ENCODE assay signal across 30 cellular contexts in the genomic region with DNA sequence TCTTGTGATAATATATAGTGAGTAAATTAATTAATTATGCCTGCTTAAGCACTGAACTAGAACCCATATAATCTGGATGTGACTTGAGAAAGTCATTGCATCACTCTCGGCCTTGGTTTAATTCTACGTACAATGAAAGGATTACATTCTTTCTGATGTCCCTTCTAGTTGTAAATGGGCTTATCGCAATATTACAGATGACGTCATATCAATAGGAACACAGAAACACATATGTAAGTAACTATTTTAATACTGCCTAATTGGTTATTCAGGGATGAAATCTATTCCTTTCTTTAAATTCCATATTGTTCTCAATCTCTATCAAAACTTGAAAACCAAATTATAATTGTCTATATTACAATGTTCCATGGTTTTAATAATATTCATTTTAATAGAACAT.
"Had no signal": no experiment of that assay in that cellular context is flagged by ENCODE, and none has a peak within 500 bp of the region (broad histone marks: within the 10 kb centered on the region; RNA-seq: fewer than 3 reads in every experiment).

No MANE protein-coding gene starts in this region.

- DNase-seq: naive thymus-derived CD4-positive, alpha-beta T cell; natural killer cell; occipital lobe; ovary; retina; right cardiac atrium; spleen; stimulated activated CD4-positive, alpha-beta T cell treated with anti-CD3 and anti-CD28 coated beads, Interleukin-12 subunit alpha, Interleukin-12 subunit beta, amount 100 ng/mL, for 4 hours; stimulated activated CD4-positive, alpha-beta T cell treated with anti-CD3 and anti-CD28 coated beads, Interleukin-1b, Interleukin-23, amount 100 ng/mL, for 48 hours; stimulated activated CD4-positive, alpha-beta T cell treated with anti-CD3 and anti-CD28 coated beads, Interleukin-4, amount 100 ng/mL, for 1 hour; stimulated activated CD4-positive, alpha-beta T cell treated with anti-CD3 and anti-CD28 coated beads, Interleukin-4, amount 100 ng/mL, for 4 hours; stimulated activated CD8-positive, alpha-beta memory T cell treated with anti-CD3 and anti-CD28 coated beads, Interleukin-4, amount 100 ng/mL, for 48 hours; stimulated activated naive CD4-positive, alpha-beta T cell; stimulated activated naive CD8-positive, alpha-beta T cell treated with anti-CD3 and anti-CD28 coated beads, Interleukin-15, amount 100 ng/mL, for 72 hours; stimulated activated naive CD8-positive, alpha-beta T cell treated with anti-CD3 and anti-CD28 coated beads, Interleukin-15, Interleukin-2, amounts not matched to agents 100 U/mL and 50 U/mL, for 24 hours; substantia nigra; testis; tibial artery; transverse colon; upper lobe of right lung; uterus had no signal

- H3K27ac Mint-ChIP-seq: naive thymus-derived CD4-positive, alpha-beta T cell; natural killer cell; nephron; neural progenitor cell; stimulated activated memory B cell treated with anti-CD40 and anti-IgM and Interleukin-4, amounts not matched to agents 10 μg/mL and 1 μg/mL and 100 μg/mL, for 72 hours; stimulated activated naive CD8-positive, alpha-beta T cell treated with anti-CD3 and anti-CD28 coated beads, Interleukin-15, amount 100 ng/mL, for 72 hours; type B pancreatic cell had no signal

- H3K27me3 ChIP-seq: neural progenitor cell, ovary, spleen, suprapubic skin, testis, tibial artery, transverse colon, upper lobe of right lung, uterus had no signal

- H3K4me3 Mint-ChIP-seq: naive thymus-derived CD4-positive, alpha-beta T cell; natural killer cell; nephron; neural progenitor cell; stimulated activated memory B cell treated with anti-CD40 and anti-IgM and Interleukin-4, amounts not matched to agents 10 μg/mL and 1 μg/mL and 100 μg/mL, for 72 hours; stimulated activated naive CD8-positive, alpha-beta T cell treated with anti-CD3 and anti-CD28 coated beads, Interleukin-15, amount 100 ng/mL, for 72 hours; type B pancreatic cell had no signal

- H3K9me3 Mint-ChIP-seq: nephron, type B pancreatic cell had no signal

- H3K4me1 ChIP-seq: neural progenitor cell, prostate gland, spleen, suprapubic skin, testis, tibial artery, transverse colon, upper lobe of right lung, uterus had no signal

- H3K27me3 Mint-ChIP-seq: naive thymus-derived CD4-positive, alpha-beta T cell; stimulated activated memory B cell treated with anti-CD40 and anti-IgM and Interleukin-4, amounts not matched to agents 10 μg/mL and 1 μg/mL and 100 μg/mL, for 72 hours; stimulated activated naive CD8-positive, alpha-beta T cell treated with anti-CD3 and anti-CD28 coated beads, Interleukin-15, amount 100 ng/mL, for 72 hours; type B pancreatic cell had no signal

- H3K9ac ChIP-seq: neural progenitor cell had no signal

- H3K4me2 ChIP-seq: neural progenitor cell, smooth muscle cell had no signal

- H3K36me3 ChIP-seq: neural progenitor cell, ovary, prostate gland, spleen, suprapubic skin, tibial artery, transverse colon, upper lobe of right lung, uterus had no signal

- H3K36me3 Mint-ChIP-seq: naive thymus-derived CD4-positive, alpha-beta T cell; natural killer cell; neural progenitor cell; stimulated activated memory B cell treated with anti-CD40 and anti-IgM and Interleukin-4, amounts not matched to agents 10 μg/mL and 1 μg/mL and 100 μg/mL, for 72 hours; type B pancreatic cell had no signal

- H3K4me3 ChIP-seq: neural progenitor cell, ovary, prostate gland, skin epidermis, smooth muscle cell, spleen, suprapubic skin, testis, tibial artery, transverse colon, upper lobe of right lung, uterus had no signal

- H2AFZ ChIP-seq: neural progenitor cell had no signal

- H3K27ac ChIP-seq: neural progenitor cell, ovary, prostate gland, skin epidermis, spleen, suprapubic skin, testis, tibial artery, transverse colon, upper lobe of right lung, uterus had no signal

- H3K4me1 Mint-ChIP-seq: naive thymus-derived CD4-positive, alpha-beta T cell; natural killer cell; nephron; stimulated activated memory B cell treated with anti-CD40 and anti-IgM and Interleukin-4, amounts not matched to agents 10 μg/mL and 1 μg/mL and 100 μg/mL, for 72 hours; stimulated activated naive CD8-positive, alpha-beta T cell treated with anti-CD3 and anti-CD28 coated beads, Interleukin-15, amount 100 ng/mL, for 72 hours had no signal

- H3K9me3 ChIP-seq: ovary, prostate gland, spleen, suprapubic skin, testis, tibial artery, transverse colon, upper lobe of right lung, uterus had no signal

- ATAC-seq: naive thymus-derived CD4-positive, alpha-beta T cell; natural killer cell; right cardiac atrium; sciatic nerve; stimulated activated memory B cell treated with anti-CD40 and anti-IgM and Interleukin-4, amounts not matched to agents 10 μg/mL and 1 μg/mL and 100 μg/mL, for 72 hours; stimulated activated naive CD8-positive, alpha-beta T cell treated with anti-CD3 and anti-CD28 coated beads, Interleukin-15, amount 100 ng/mL, for 72 hours; stimulated activated naive CD8-positive, alpha-beta T cell treated with anti-CD3 and anti-CD28 coated beads, Interleukin-15, Interleukin-2, amounts not matched to agents 100 U/mL and 50 U/mL, for 24 hours; upper lobe of right lung had no signal
